Comparison of ENCODE assay signal across 16 cellular contexts in genomic region chr21:36079671-36080070, GRCh38. TPM values are rescaled to one million over a fixed set of nuclear protein-coding genes. Genes with fewer than 3 reads are reported as not detected.
DNase-seq lines count a peak whose midpoint lies in the region; ATAC-seq and TF ChIP-seq lines count a peak whose summit lies in the region.
"Had no signal": no experiment of that assay in that cellular context is flagged by ENCODE, and none has a peak within 500 bp of the region (broad histone marks: within the 10 kb centered on the region; RNA-seq: fewer than 3 reads in every experiment).

No MANE protein-coding gene starts in this region.

- H3K27me3 Mint-ChIP-seq in activated CD4-positive, alpha-beta T cell treated with anti-CD3 and anti-CD28 coated beads for 36 hours, result no peaks in the 10 kb centered on the region
- H3K27me3 Mint-ChIP-seq in central memory CD8-positive, alpha-beta T cell, result no peaks in the 10 kb centered on the region

- peaks cover 34% of the 10 kb centered on the region for H3K4me1 Mint-ChIP-seq in activated CD4-positive, alpha-beta T cell treated with anti-CD3 and anti-CD28 coated beads for 36 hours
- H3K4me1 Mint-ChIP-seq in central memory CD8-positive, alpha-beta T cell, result peaks cover 8% of the 10 kb centered on the region

- peak overlapping the region; percentile 96 for H3K27ac Mint-ChIP-seq in activated CD4-positive, alpha-beta T cell treated with anti-CD3 and anti-CD28 coated beads for 36 hours
- H3K27ac Mint-ChIP-seq in central memory CD8-positive, alpha-beta T cell (ENCODE audit: low read depth), result peak overlapping the region; percentile 3
- H3K27ac Mint-ChIP-seq: nephron progenitor cell had no signal

- intact Hi-C loops in activated CD4-positive, alpha-beta T cell treated with anti-CD3 and anti-CD28 coated beads for 36 hours (cut with DNase I, micrococcal nuclease), result loop anchor here (1.0 to 2.0 kb wide), 2 partner anchors 19 to 25 kb away; partner anchors contain the start of gene SETD4 (in 2 of the 2)
- intact Hi-C loops in left cardiac atrium (cut with DNase I), result no loop called here

- H3K9me3 Mint-ChIP-seq in activated CD4-positive, alpha-beta T cell treated with anti-CD3 and anti-CD28 coated beads for 36 hours (ENCODE audit: low read depth), result no peaks in the 10 kb centered on the region
- no peaks in the 10 kb centered on the region for H3K9me3 Mint-ChIP-seq in central memory CD8-positive, alpha-beta T cell

- TF ChIP-seq CTCF in RWPE1 (conservative IDR thresholded peaks at IDR 0.05; ENCODE audit: low read depth), result no peak

- H3K4me3 Mint-ChIP-seq in activated CD4-positive, alpha-beta T cell treated with anti-CD3 and anti-CD28 coated beads for 36 hours, result peak overlapping the region; percentile 64
- peak overlapping the region; percentile 29 for H3K4me3 Mint-ChIP-seq in central memory CD8-positive, alpha-beta T cell
- H3K4me3 Mint-ChIP-seq: nephron progenitor cell had no signal

- DNase-seq in activated CD4-positive, alpha-beta T cell treated with anti-CD3 and anti-CD28 coated beads for 36 hours, result no peak
- DNase-seq in activated CD4-positive, alpha-beta T cell treated with anti-CD3 and anti-CD28 coated beads, Interleukin-2, amount 50 U/mL, for 4 hours, result no peak
- DNase-seq in RWPE1 (ENCODE audit: low spot score), result no peak
- DNase-seq in central memory CD8-positive, alpha-beta T cell (ENCODE audit: low spot score in 2 of 2), result no peak
- no peak for DNase-seq in stimulated activated CD4-positive, alpha-beta T cell treated with anti-CD3 and anti-CD28 coated beads, Interleukin-2, amount 100 ng/mL, for 48 hours
- no peak for DNase-seq in stimulated activated naive CD4-positive, alpha-beta T cell treated with Interleukin-2 at 50 U/mL for 16 hours (lab: John Stamatoyannopoulos, UW)
- no peak for DNase-seq in left cardiac atrium
- DNase-seq: amniotic stem cell, EL, H7, NCI-H187, nephron progenitor cell had no signal

- no peak for ATAC-seq in activated CD4-positive, alpha-beta T cell treated with anti-CD3 and anti-CD28 coated beads for 36 hours
- ATAC-seq in central memory CD8-positive, alpha-beta T cell (replicated peaks; ENCODE audit: extremely low read depth, poor library complexity, severe bottlenecking), result no peak
- ATAC-seq in left cardiac atrium, result no peak

- H3K4me3 ChIP-seq in skin epidermis, result no peak overlapping the region
- H3K4me3 ChIP-seq: lung, transverse colon had no signal

- CTCF ChIA-PET in activated CD4-positive, alpha-beta T cell treated with anti-CD3 and anti-CD28 coated beads for 36 hours (lab: Charles Lee), result interaction anchor here (1.3 to 2.2 kb wide), 2 partner anchors 33 to 40 kb away, joined by 3 to 10 read pairs; no protein-coding TSS in a partner anchor
- CTCF ChIA-PET in RWPE1 (lab: Yijun Ruan, JAX), result no interaction called here

- POLR2A ChIA-PET in activated CD4-positive, alpha-beta T cell treated with anti-CD3 and anti-CD28 coated beads for 36 hours (lab: Charles Lee), result interaction anchor here (1.5 kb wide), 1 partner anchor 20 kb away, joined by 5 read pairs; the partner anchor contains the start of gene SETD4
- POLR2A ChIA-PET in RWPE1 (lab: Yijun Ruan, JAX; ENCODE audit: low non-redundant PET), result no interaction called here

- H3K27ac ChIP-seq in RWPE1 (peak overlapping the region; percentile 67), skin epidermis (peak overlapping the region in 12 of 21 experiments; percentile 41 to 76 (median 56))

- H3K36me3 Mint-ChIP-seq in activated CD4-positive, alpha-beta T cell treated with anti-CD3 and anti-CD28 coated beads for 36 hours (ENCODE audit: low read depth), result no peaks in the 10 kb centered on the region
- no peaks in the 10 kb centered on the region for H3K36me3 Mint-ChIP-seq in central memory CD8-positive, alpha-beta T cell (ENCODE audit: insufficient read depth)

RNA-seq across cellular contexts. Expression of gene CBR1, which starts 9.8 kb away (rescaled TPM):
- total RNA-seq in activated CD4-positive, alpha-beta T cell treated with anti-CD3 and anti-CD28 coated beads for 36 hours, result 10 to 100 TPM; 48.6 to 54.1 TPM
- total RNA-seq in left cardiac atrium, result 10 to 100 TPM; 25.3 to 34.8 TPM

RNA-seq across cellular contexts. Expression of gene SETD4, which starts 19.3 kb away (rescaled TPM):
- 10 to 100 TPM; 11.0 to 17.6 TPM for total RNA-seq in activated CD4-positive, alpha-beta T cell treated with anti-CD3 and anti-CD28 coated beads for 36 hours
- 10 to 100 TPM; 11.5 TPM for total RNA-seq in left cardiac atrium

RNA-seq across cellular contexts. Expression of gene CBR3, which starts 55.2 kb away (rescaled TPM):
- 10 to 100 TPM; 12.5 to 16.8 TPM for total RNA-seq in activated CD4-positive, alpha-beta T cell treated with anti-CD3 and anti-CD28 coated beads for 36 hours
- total RNA-seq in left cardiac atrium, result 1 to 10 TPM; 4.9 to 7.5 TPM
- total RNA-seq: HT-29 had no signal

Comparison
In these comparisons a context has a peak if more than half of its experiments do, and no peak if none do; other contexts are left out.
1. intact Hi-C loops: an anchor here in activated CD4-positive, alpha-beta T cell treated with anti-CD3 and anti-CD28 coated beads for 36 hours (1.0 to 2.0 kb wide); none called in left cardiac atrium.